In genomic region chr20:63208346-63208924, GRCh38 we compare ENCODE assay signal across 25 cellular contexts. TPM values are rescaled to one million over a fixed set of nuclear protein-coding genes. Genes with fewer than 3 reads are reported as not detected.
A peak's percentile ranks its signal among the peaks of the same experiment; 100 is the strongest.
DNase-seq lines count a peak whose midpoint lies in the region; ATAC-seq and TF ChIP-seq lines count a peak whose summit lies in the region.
"Had no signal": no experiment of that assay in that cellular context is flagged by ENCODE, and none has a peak within 500 bp of the region (broad histone marks: within the 10 kb centered on the region; RNA-seq: fewer than 3 reads in every experiment).

No MANE protein-coding gene starts in this region.

- no peaks in the 10 kb centered on the region for H3K27me3 Mint-ChIP-seq in stimulated activated naive CD8-positive, alpha-beta T cell treated with anti-CD3 and anti-CD28 coated beads, Interleukin-15, Interleukin-2, amounts not matched to agents 100 ng/mL and 50 ng/mL, for 24 hours
- H3K27me3 Mint-ChIP-seq in stimulated activated naive CD8-positive, alpha-beta T cell treated with anti-CD3 and anti-CD28 coated beads, Interleukin-15, amount 100 ng/mL, for 72 hours, result no peaks in the 10 kb centered on the region
- no peaks in the 10 kb centered on the region for H3K27me3 Mint-ChIP-seq in WTC11 (ENCODE audit: low read depth)
- H3K27me3 Mint-ChIP-seq: activated CD4-positive, alpha-beta T cell treated with anti-CD3 and anti-CD28 coated beads, Interleukin-2, amount 10 ng/mL, durations not matched to agents 7 days and 5 days; activated naive CD4-positive, alpha-beta T cell treated with anti-CD3 and anti-CD28 coated beads, Interleukin-2, amount 10 ng/mL, durations not matched to agents 7 days and 5 days; progenitor cell of endocrine pancreas had no signal

- no peak for TF ChIP-seq CTCF in WTC11 (IDR thresholded peaks at IDR 0.05)

- H3K27ac Mint-ChIP-seq in stimulated activated naive CD8-positive, alpha-beta T cell treated with anti-CD3 and anti-CD28 coated beads, Interleukin-15, Interleukin-2, amounts not matched to agents 100 ng/mL and 50 ng/mL, for 24 hours, result peak overlapping the region; percentile 45
- H3K27ac Mint-ChIP-seq in stimulated activated naive CD8-positive, alpha-beta T cell treated with anti-CD3 and anti-CD28 coated beads, Interleukin-15, amount 100 ng/mL, for 72 hours, result no peak overlapping the region
- H3K27ac Mint-ChIP-seq in WTC11, result peak overlapping the region; percentile 32; the same call in 1 of the 2 replicates
- H3K27ac Mint-ChIP-seq: activated naive CD4-positive, alpha-beta T cell treated with anti-CD3 and anti-CD28 coated beads, Interleukin-2, amount 10 ng/mL, durations not matched to agents 7 days and 5 days; activated T-helper 1 cell treated with anti-CD3 and anti-CD28 coated beads, Interleukin-12 subunit alpha, Interleukin-12 subunit beta, Interleukin-2, Interleukin-4 antibody, amounts not matched to agents 30 ng/mL and 10 ng/mL and 1 ng/mL, durations not matched to agents 14 hours and 24 hours and 36 hours; endodermal cell; progenitor cell of endocrine pancreas had no signal

- H3K4me1 Mint-ChIP-seq in stimulated activated naive CD8-positive, alpha-beta T cell treated with anti-CD3 and anti-CD28 coated beads, Interleukin-15, Interleukin-2, amounts not matched to agents 100 ng/mL and 50 ng/mL, for 24 hours (ENCODE audit: low read depth), result peaks cover 36% of the 10 kb centered on the region
- peaks cover 63% of the 10 kb centered on the region for H3K4me1 Mint-ChIP-seq in stimulated activated naive CD8-positive, alpha-beta T cell treated with anti-CD3 and anti-CD28 coated beads, Interleukin-15, amount 100 ng/mL, for 72 hours
- peaks cover 5% of the 10 kb centered on the region for H3K4me1 Mint-ChIP-seq in WTC11

- CTCF ChIA-PET in WTC11 (lab: Charles Lee), result interaction anchor here (1.0 kb wide), 2 partner anchors 15 kb away, joined by 3 read pairs; no protein-coding TSS in a partner anchor

- no peak for DNase-seq in stimulated activated naive CD8-positive, alpha-beta T cell treated with anti-CD3 and anti-CD28 coated beads, Interleukin-15, amount 100 ng/mL, for 72 hours
- DNase-seq in WTC11 (ENCODE audit: low spot score) (no peak), occipital lobe (lab: John Stamatoyannopoulos, UW) (peak; percentile 17), cerebellum (ENCODE audit: low spot score) (no peak), SKM-1 (lab: John Stamatoyannopoulos, UW; ENCODE audit: unreplicated experiment) (no peak)
- DNase-seq in stimulated activated CD4-positive, alpha-beta T cell treated with anti-CD3 and anti-CD28 coated beads, Interleukin-4, amount 100 ng/mL, for 4 hours, result no peak
- DNase-seq: activated CD4-positive, alpha-beta T cell treated with anti-CD3 and anti-CD28 coated beads, Interleukin-2, amount 10 ng/mL, durations not matched to agents 7 days and 5 days; activated naive CD4-positive, alpha-beta T cell treated with anti-CD3 and anti-CD28 coated beads, Interleukin-2, amount 10 ng/mL, durations not matched to agents 7 days and 5 days; amniotic stem cell; brain microvascular endothelial cell; endodermal cell; foreskin fibroblast; HCEC 1CT; KBM-7; kidney glomerular epithelial cell; NCI-H1436 treated with DMSO at 0.1 percent for 48 hours; SIG-M5; T1000 had no signal

- H3K4me3 Mint-ChIP-seq in stimulated activated naive CD8-positive, alpha-beta T cell treated with anti-CD3 and anti-CD28 coated beads, Interleukin-15, Interleukin-2, amounts not matched to agents 100 ng/mL and 50 ng/mL, for 24 hours, result no peak overlapping the region
- no peak overlapping the region for H3K4me3 Mint-ChIP-seq in stimulated activated naive CD8-positive, alpha-beta T cell treated with anti-CD3 and anti-CD28 coated beads, Interleukin-15, amount 100 ng/mL, for 72 hours
- H3K4me3 Mint-ChIP-seq in WTC11, result no peak overlapping the region
- H3K4me3 Mint-ChIP-seq: activated CD4-positive, alpha-beta T cell treated with anti-CD3 and anti-CD28 coated beads, Interleukin-2, amount 10 ng/mL, durations not matched to agents 7 days and 5 days; activated naive CD4-positive, alpha-beta T cell treated with anti-CD3 and anti-CD28 coated beads, Interleukin-2, amount 10 ng/mL, durations not matched to agents 7 days and 5 days; activated T-helper 1 cell treated with anti-CD3 and anti-CD28 coated beads, Interleukin-12 subunit alpha, Interleukin-12 subunit beta, Interleukin-2, Interleukin-4 antibody, amounts not matched to agents 30 ng/mL and 10 ng/mL and 1 ng/mL, durations not matched to agents 14 hours and 24 hours and 36 hours; endodermal cell had no signal

- no peak for ATAC-seq in stimulated activated naive CD8-positive, alpha-beta T cell treated with anti-CD3 and anti-CD28 coated beads, Interleukin-15, amount 100 ng/mL, for 72 hours
- no peak for ATAC-seq in WTC11
- ATAC-seq: esophagus mucosa had no signal

- H3K36me3 Mint-ChIP-seq in stimulated activated naive CD8-positive, alpha-beta T cell treated with anti-CD3 and anti-CD28 coated beads, Interleukin-15, Interleukin-2, amounts not matched to agents 100 ng/mL and 50 ng/mL, for 24 hours (ENCODE audit: low read depth), result peaks cover 69% of the 10 kb centered on the region
- peaks cover 62% of the 10 kb centered on the region for H3K36me3 Mint-ChIP-seq in WTC11

- H3K9me3 Mint-ChIP-seq in stimulated activated naive CD8-positive, alpha-beta T cell treated with anti-CD3 and anti-CD28 coated beads, Interleukin-15, Interleukin-2, amounts not matched to agents 100 ng/mL and 50 ng/mL, for 24 hours, result no peaks in the 10 kb centered on the region
- no peaks in the 10 kb centered on the region for H3K9me3 Mint-ChIP-seq in stimulated activated naive CD8-positive, alpha-beta T cell treated with anti-CD3 and anti-CD28 coated beads, Interleukin-15, amount 100 ng/mL, for 72 hours
- H3K9me3 Mint-ChIP-seq in WTC11, result no peaks in the 10 kb centered on the region
- H3K9me3 Mint-ChIP-seq: activated CD4-positive, alpha-beta T cell treated with anti-CD3 and anti-CD28 coated beads, Interleukin-2, amount 10 ng/mL, durations not matched to agents 7 days and 5 days; activated naive CD4-positive, alpha-beta T cell treated with anti-CD3 and anti-CD28 coated beads, Interleukin-2, amount 10 ng/mL, durations not matched to agents 7 days and 5 days; activated T-helper 1 cell treated with anti-CD3 and anti-CD28 coated beads, Interleukin-12 subunit alpha, Interleukin-12 subunit beta, Interleukin-2, Interleukin-4 antibody, amounts not matched to agents 30 ng/mL and 10 ng/mL and 1 ng/mL, durations not matched to agents 14 hours and 24 hours and 36 hours; endodermal cell had no signal

- POLR2A ChIA-PET in WTC11 (lab: Charles Lee), result no interaction called here

TF ChIP-seq in WTC11, 78 proteins besides CTCF, POLR2A, EP300 and RAD21 (continues in another document):
- TF ChIP-seq ZNF219 (CRISPR knock-in tag; IDR thresholded peaks at IDR 0.05; ENCODE audit: borderline replicate concordance) (no peak), TEAD4 (CRISPR knock-in tag; IDR thresholded peaks at IDR 0.05) (no peak), ZNF317 (CRISPR knock-in tag; IDR thresholded peaks at IDR 0.05; ENCODE audit: borderline replicate concordance, low read depth) (no peak), GRHL2 (CRISPR knock-in tag; IDR thresholded peaks at IDR 0.05; ENCODE audit: insufficient replicate concordance, severe bottlenecking) (no peak)
- TF ChIP-seq, protein P1, sequence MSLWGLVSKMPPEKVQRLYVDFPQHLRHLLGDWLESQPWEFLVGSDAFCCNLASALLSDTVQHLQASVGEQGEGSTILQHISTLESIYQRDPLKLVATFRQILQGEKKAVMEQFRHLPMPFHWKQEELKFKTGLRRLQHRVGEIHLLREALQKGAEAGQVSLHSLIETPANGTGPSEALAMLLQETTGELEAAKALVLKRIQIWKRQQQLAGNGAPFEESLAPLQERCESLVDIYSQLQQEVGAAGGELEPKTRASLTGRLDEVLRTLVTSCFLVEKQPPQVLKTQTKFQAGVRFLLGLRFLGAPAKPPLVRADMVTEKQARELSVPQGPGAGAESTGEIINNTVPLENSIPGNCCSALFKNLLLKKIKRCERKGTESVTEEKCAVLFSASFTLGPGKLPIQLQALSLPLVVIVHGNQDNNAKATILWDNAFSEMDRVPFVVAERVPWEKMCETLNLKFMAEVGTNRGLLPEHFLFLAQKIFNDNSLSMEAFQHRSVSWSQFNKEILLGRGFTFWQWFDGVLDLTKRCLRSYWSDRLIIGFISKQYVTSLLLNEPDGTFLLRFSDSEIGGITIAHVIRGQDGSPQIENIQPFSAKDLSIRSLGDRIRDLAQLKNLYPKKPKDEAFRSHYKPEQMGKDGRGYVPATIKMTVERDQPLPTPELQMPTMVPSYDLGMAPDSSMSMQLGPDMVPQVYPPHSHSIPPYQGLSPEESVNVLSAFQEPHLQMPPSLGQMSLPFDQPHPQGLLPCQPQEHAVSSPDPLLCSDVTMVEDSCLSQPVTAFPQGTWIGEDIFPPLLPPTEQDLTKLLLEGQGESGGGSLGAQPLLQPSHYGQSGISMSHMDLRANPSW (CRISPR knock-in tag; conservative IDR thresholded peaks at IDR 0.05; ENCODE audit: low read depth), result no peak
- TF ChIP-seq, protein P2, sequence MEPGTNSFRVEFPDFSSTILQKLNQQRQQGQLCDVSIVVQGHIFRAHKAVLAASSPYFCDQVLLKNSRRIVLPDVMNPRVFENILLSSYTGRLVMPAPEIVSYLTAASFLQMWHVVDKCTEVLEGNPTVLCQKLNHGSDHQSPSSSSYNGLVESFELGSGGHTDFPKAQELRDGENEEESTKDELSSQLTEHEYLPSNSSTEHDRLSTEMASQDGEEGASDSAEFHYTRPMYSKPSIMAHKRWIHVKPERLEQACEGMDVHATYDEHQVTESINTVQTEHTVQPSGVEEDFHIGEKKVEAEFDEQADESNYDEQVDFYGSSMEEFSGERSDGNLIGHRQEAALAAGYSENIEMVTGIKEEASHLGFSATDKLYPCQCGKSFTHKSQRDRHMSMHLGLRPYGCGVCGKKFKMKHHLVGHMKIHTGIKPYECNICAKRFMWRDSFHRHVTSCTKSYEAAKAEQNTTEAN (CRISPR knock-in tag; IDR thresholded peaks at IDR 0.05), result no peak
- TF ChIP-seq, protein P3, sequence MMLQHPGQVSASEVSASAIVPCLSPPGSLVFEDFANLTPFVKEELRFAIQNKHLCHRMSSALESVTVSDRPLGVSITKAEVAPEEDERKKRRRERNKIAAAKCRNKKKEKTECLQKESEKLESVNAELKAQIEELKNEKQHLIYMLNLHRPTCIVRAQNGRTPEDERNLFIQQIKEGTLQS (CRISPR knock-in tag; conservative IDR thresholded peaks at IDR 0.05), result no peak

RNA-seq across cellular contexts. Expression of gene YTHDF1, which starts 7.5 kb away (rescaled TPM):
- total RNA-seq in WTC11 (2021) (50.2 to 61.3 TPM (median 51.3 TPM) in 3 replicates), occipital lobe (20.1 TPM), cerebellum (18.8 TPM)

RNA-seq across cellular contexts. Expression of gene BIRC7, which starts 27.3 kb away (rescaled TPM):
- total RNA-seq in WTC11 (2021), result 0.17 to 0.23 TPM in 2 of 3 replicates, not detected in the other
- total RNA-seq in occipital lobe, result not detected
- not detected for total RNA-seq in cerebellum
- total RNA-seq: activated CD4-positive, alpha-beta T cell treated with anti-CD3 and anti-CD28 coated beads, Interleukin-2, amount 10 ng/mL, durations not matched to agents 7 days and 5 days; activated T-helper 1 cell treated with anti-CD3 and anti-CD28 coated beads, Interleukin-12 subunit alpha, Interleukin-12 subunit beta, Interleukin-2, Interleukin-4 antibody, amounts not matched to agents 30 ng/mL and 10 ng/mL and 1 ng/mL, durations not matched to agents 14 hours and 24 hours and 36 hours; endodermal cell; esophagus mucosa; HT1080; lung microvascular endothelial cell; progenitor cell of endocrine pancreas had no signal

RNA-seq across cellular contexts. Expression of gene NKAIN4, which starts 45.8 kb away (rescaled TPM):
- total RNA-seq in WTC11 (2021) (7.2 to 11.0 TPM (median 9.6 TPM) in 3 replicates), occipital lobe (14.2 TPM), cerebellum (35.0 TPM)
- total RNA-seq: activated CD4-positive, alpha-beta T cell treated with anti-CD3 and anti-CD28 coated beads, Interleukin-2, amount 10 ng/mL, durations not matched to agents 7 days and 5 days; activated T-helper 1 cell treated with anti-CD3 and anti-CD28 coated beads, Interleukin-12 subunit alpha, Interleukin-12 subunit beta, Interleukin-2, Interleukin-4 antibody, amounts not matched to agents 30 ng/mL and 10 ng/mL and 1 ng/mL, durations not matched to agents 14 hours and 24 hours and 36 hours; esophagus mucosa; HT1080; lung microvascular endothelial cell; NCI-H460 had no signal

Comparison
In these comparisons a context has a peak if more than half of its experiments do, and no peak if none do; other contexts are left out.
1. H3K27ac Mint-ChIP-seq: peak in stimulated activated naive CD8-positive, alpha-beta T cell treated with anti-CD3 and anti-CD28 coated beads, Interleukin-15, Interleukin-2, amounts not matched to agents 100 ng/mL and 50 ng/mL, for 24 hours (single experiment) and WTC11 (single experiment); none in stimulated activated naive CD8-positive, alpha-beta T cell treated with anti-CD3 and anti-CD28 coated beads, Interleukin-15, amount 100 ng/mL, for 72 hours (0 of 2).